In the genomic region with DNA sequence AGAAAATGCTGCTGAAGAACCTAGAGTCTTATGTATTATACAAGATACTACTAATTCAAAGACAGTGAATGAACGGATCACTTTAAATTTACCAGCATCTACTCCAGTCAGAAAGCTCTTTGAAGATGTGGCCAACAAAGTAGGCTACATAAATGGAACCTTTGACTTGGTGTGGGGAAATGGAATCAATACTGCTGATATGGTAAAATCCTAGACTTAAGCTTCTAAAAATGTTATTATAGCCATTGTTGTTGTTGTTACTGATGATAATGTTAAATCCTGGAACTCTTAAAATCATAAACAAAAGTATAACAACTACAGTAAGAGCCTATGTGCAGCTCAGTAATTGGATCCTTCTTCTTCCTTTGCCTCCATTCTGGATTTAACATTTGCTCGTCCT, we compare ENCODE assay signal across 28 cellular contexts.
"Had no signal": no experiment of that assay in that cellular context is flagged by ENCODE, and none has a peak within 500 bp of the region (broad histone marks: within the 10 kb centered on the region; RNA-seq: fewer than 3 reads in every experiment).

No MANE protein-coding gene starts in this region.

- H3K27ac ChIP-seq: adrenal gland, body of pancreas, colonic mucosa, epithelial cell of prostate, VCaP had no signal

- H3K36me3 ChIP-seq: colonic mucosa had no signal

- ATAC-seq: activated CD4-positive, CD25-positive, alpha-beta regulatory T cell treated with anti-CD3 and anti-CD28 coated beads, Interleukin-2, amount 50 U/mL, for 24 hours; activated CD8-positive, alpha-beta memory T cell treated with anti-CD3 and anti-CD28 coated beads, Interleukin-2, amount 10 ng/mL, durations not matched to agents 7 days and 5 days; activated CD8-positive, alpha-beta T cell treated with anti-CD3 and anti-CD28 coated beads, Interleukin-2, amount 10 ng/mL, durations not matched to agents 7 days and 5 days; activated naive CD8-positive, alpha-beta T cell treated with anti-CD3 and anti-CD28 coated beads, Interleukin-2, amount 50 U/mL, for 24 hours; body of pancreas; WTC11 had no signal

- H3K27me3 ChIP-seq: adrenal gland, body of pancreas, colonic mucosa had no signal

- FAIRE-seq: endometrium, endothelial cell of umbilical vein had no signal

- H3K4me3 ChIP-seq: adrenal gland, body of pancreas, colonic mucosa had no signal

- H3K4me1 ChIP-seq: colonic mucosa had no signal

- DNase-seq: activated CD4-positive, alpha-beta memory T cell treated with anti-CD3 and anti-CD28 coated beads for 36 hours; activated CD4-positive, alpha-beta T cell treated with anti-CD3 and anti-CD28 coated beads for 48 hours; activated CD8-positive, alpha-beta memory T cell treated with anti-CD3 and anti-CD28 coated beads, Interleukin-2, amount 10 ng/mL, durations not matched to agents 7 days and 5 days; activated CD8-positive, alpha-beta memory T cell treated with anti-CD3 and anti-CD28 coated beads, Interleukin-2, amount 50 U/mL, for 4 hours; activated CD8-positive, alpha-beta T cell treated with anti-CD3 and anti-CD28 coated beads, Interleukin-2, amount 10 ng/mL, durations not matched to agents 7 days and 5 days; activated effector memory CD4-positive, alpha-beta T cell treated with anti-CD3 and anti-CD28 coated beads, Interleukin-2, amount 50 U/mL, for 16 hours; activated naive CD4-positive, alpha-beta T cell treated with anti-CD3 and anti-CD28 coated beads for 36 hours; activated naive CD8-positive, alpha-beta T cell treated with anti-CD3 and anti-CD28 coated beads for 36 hours; activated naive CD8-positive, alpha-beta T cell treated with anti-CD3 and anti-CD28 coated beads, Interleukin-2, amount 50 U/mL, for 24 hours; activated T-cell treated with anti-CD3 and anti-CD28 coated beads, Interleukin-2, amount 50 U/mL, for 1 hour; activated T-cell treated with anti-CD3 and anti-CD28 coated beads, Interleukin-2, amount 50 U/mL, for 48 hours; adrenal gland; amygdala; aorta; body of pancreas; caudate nucleus; cerebellar nuclear complex; colonic mucosa; effector CD8-positive, alpha-beta T cell; foreskin fibroblast; head of caudate nucleus; T-helper 2 cell had no signal

- H3K9me3 ChIP-seq: adrenal gland, body of pancreas, colonic mucosa had no signal
